ENCODE assay signal across 8 cellular contexts in genomic region chr15:75842722-75843617, GRCh38. TPM values are rescaled to one million over a fixed set of nuclear protein-coding genes. Genes with fewer than 3 reads are reported as not detected.
A peak's percentile ranks its signal among the peaks of the same experiment; 100 is the strongest.
DNase-seq lines count a peak whose midpoint lies in the region; ATAC-seq and TF ChIP-seq lines count a peak whose summit lies in the region.

UBE2Q2 (plus strand) TSS chr15:75843447; CDS start chr15:75843667, 220 bp downstream.

- H3K27ac ChIP-seq in GM23248 (peak within 1 kb of the TSS; percentile 65), MM.1S (ENCODE audit: low read length) (peak within 1 kb of the TSS; percentile 39; the same call in 1 of the 2 replicates), adrenal gland (peak within 1 kb of the TSS; percentile 81 to 96 (median 87)), prostate gland (peak within 1 kb of the TSS; percentile 88 to 89)

- peak within 1 kb of the TSS; percentile 70 for H2AFZ ChIP-seq in GM23248
- peak within 1 kb of the TSS; percentile 98 for H2AFZ ChIP-seq in MM.1S (ENCODE audit: low read length)

- TF ChIP-seq CTCF in MM.1S (IDR thresholded peaks at IDR 0.05; ENCODE audit: low read length) (no peak), adrenal gland (IDR thresholded peaks at IDR 0.05) (peak in 2 of 6 experiments; percentile 2 to 9), prostate gland (IDR thresholded peaks at IDR 0.05) (peak in 1 of 4 experiments; percentile 13)

- in situ Hi-C loops in GM23248 (cut with MboI): no loop called here

- H3F3A ChIP-seq in GM23248 (ENCODE audit: insufficient read depth) (peaks cover 39% of the 10 kb centered on the region), MM.1S (ENCODE audit: insufficient read depth, low read length) (peaks cover 6% of the 10 kb centered on the region; the same call in 1 of the 2 replicates)

- H3K4me1 ChIP-seq in GM23248 (ENCODE audit: insufficient read depth) (peaks cover 13% of the 10 kb centered on the region), MM.1S (ENCODE audit: low read length) (peaks cover 7% of the 10 kb centered on the region), adrenal gland (replicated peaks in 1 of 2) (peaks cover 21 to 39% of the 10 kb centered on the region in 2 donors), prostate gland (replicated peaks) (peaks cover 8% of the 10 kb centered on the region)

- peak within 1 kb of the TSS; percentile 94 for H3K9ac ChIP-seq in GM23248
- H3K9ac ChIP-seq in MM.1S (ENCODE audit: low read length): peak within 1 kb of the TSS; percentile 75

- H3K36me3 ChIP-seq in GM23248 (ENCODE audit: low read depth) (no peaks in the 10 kb centered on the region), MM.1S (replicated peaks; ENCODE audit: insufficient read depth, low read length) (no peaks in the 10 kb centered on the region), adrenal gland (replicated peaks in 1 of 2) (no peaks in the 10 kb centered on the region), prostate gland (no peaks in the 10 kb centered on the region)

- no peaks in the 10 kb centered on the region; the same call in 1 of the 2 replicates for H4K20me1 ChIP-seq in GM23248 (ENCODE audit: insufficient read depth)
- H4K20me1 ChIP-seq in MM.1S (ENCODE audit: insufficient read depth, low read length): no peaks in the 10 kb centered on the region

- H3K4me3 ChIP-seq in GM23248 (peak within 1 kb of the TSS; percentile 92), MM.1S (ENCODE audit: low read length) (peak within 1 kb of the TSS; percentile 92), adrenal gland (peak within 1 kb of the TSS; percentile 59 to 96 (median 90)), prostate gland (peak within 1 kb of the TSS; percentile 81 to 82)

- intact Hi-C loops in T-helper 1 cell treated with Interleukin-12 subunit alpha and Interleukin-12 subunit beta and Interleukin-4 antibody, amounts not matched to agents 30 ng/mL and 1 ng/mL, for 36 hours (cut with micrococcal nuclease): loop anchor here (1.0 to 10.0 kb wide), 5 partner anchors 26 to 268 kb away; partner anchors contain the start of genes FBXO22, PTPN9 and TMEM266
- intact Hi-C loops in adrenal gland (cut with DNase I): no loop called here
- intact Hi-C loops in left cardiac atrium (cut with DNase I): no loop called here
- intact Hi-C loops in prostate gland (cut with DNase I): loop anchor here (5.0 kb wide), 1 partner anchor 59 kb away; the partner anchor contains the start of gene FBXO22

- peak; percentile 72 to 78 for ATAC-seq in left cardiac atrium

- WGBS in GM23248 (ENCODE audit: low coverage in 1 of 2, low lambda C conversion rate in 2 of 2, missing lambda C conversion rate in 2 of 2), 2 experiments: 1 to 2% methylated on average over 42 to 70 of the region's 101 CpGs
- WGBS in adrenal gland, 4 donors: 0 to 3% (median 2%) methylated on average over 11 to 101 of the region's 101 CpGs
- 1% methylated on average over 46 of the region's 101 CpGs for WGBS in prostate gland

- H3K4me2 ChIP-seq in GM23248 (ENCODE audit: unreplicated experiment) (peak within 1 kb of the TSS; percentile 89), MM.1S (ENCODE audit: low read depth, low read length) (peak within 1 kb of the TSS; percentile 94)

- H3K9me3 ChIP-seq in GM23248 (ENCODE audit: low read depth) (no peaks in the 10 kb centered on the region), MM.1S (replicated peaks; ENCODE audit: insufficient read depth, low read length) (no peaks in the 10 kb centered on the region), adrenal gland (replicated peaks in 1 of 3) (no peaks in the 10 kb centered on the region), prostate gland (no peaks in the 10 kb centered on the region)

- peak in 1 of 2 donors; percentile 38 for TF ChIP-seq POLR2A in adrenal gland (IDR thresholded peaks at IDR 0.05)
- TF ChIP-seq POLR2A in prostate gland (IDR thresholded peaks at IDR 0.05): no peak

- peaks cover 38% of the 10 kb centered on the region for H3K79me2 ChIP-seq in GM23248 (ENCODE audit: insufficient read depth)
- H3K79me2 ChIP-seq in MM.1S (ENCODE audit: low read length): peaks cover 34% of the 10 kb centered on the region

- H3K9me2 ChIP-seq in GM23248 (ENCODE audit: insufficient read depth) (no peaks in the 10 kb centered on the region), MM.1S (replicated peaks; ENCODE audit: insufficient read depth, low read length) (no peaks in the 10 kb centered on the region)

- H3K27me3 ChIP-seq in GM23248 (replicated peaks; ENCODE audit: insufficient read depth) (no peaks in the 10 kb centered on the region), MM.1S (replicated peaks; ENCODE audit: insufficient read depth, low read length) (peaks cover 25% of the 10 kb centered on the region), adrenal gland (no peaks in the 10 kb centered on the region), prostate gland (replicated peaks; ENCODE audit: insufficient read depth) (no peaks in the 10 kb centered on the region)

- DNase-seq in DMS53 treated with DMSO at 0.1 percent for 48 hours (lab: John Stamatoyannopoulos, UW; ENCODE audit: unreplicated experiment): peak; percentile 15
- DNase-seq in GM23248: peak; percentile 84
- DNase-seq in MM.1S: peak; percentile 67
- peak; percentile 61 to 74 (median 68) for DNase-seq in adrenal gland
- peak; percentile 89 for DNase-seq in left cardiac atrium
- peak; percentile 66 for DNase-seq in prostate gland (ENCODE audit: low spot score)
- DNase-seq in ureter (ENCODE audit: low spot score): peak; percentile 64

RNA-seq across cellular contexts. Expression of gene UBE2Q2, which starts in this region (rescaled TPM):
- total RNA-seq in GM23248 (2014; rRNA removed; shearing (Covaris generic)): 55.4 and 63.6 TPM in 2 replicates
- polyA plus RNA-seq in GM23248 (2016; fragmentation: Nextera tagmentation; extraction: Ambion mirVana) (41.8 and 44.1 TPM in 2 replicates), adrenal gland (10 to 100 TPM; 18.7 to 49.8 (median 36.6) TPM)
- total RNA-seq in T-helper 1 cell treated with Interleukin-12 subunit alpha and Interleukin-12 subunit beta and Interleukin-4 antibody, amounts not matched to agents 30 ng/mL and 1 ng/mL, for 36 hours: 29.6 and 30.0 TPM in 2 replicates
- total RNA-seq in adrenal gland (10 to 100 TPM; 35.0 to 76.7 (median 46.5) TPM), left cardiac atrium (10 to 100 TPM; 24.1 to 25.4 TPM), prostate gland (10 to 100 TPM; 33.1 to 67.5 TPM), ureter (29.1 TPM)

Comparison
In these comparisons a context has a peak if more than half of its experiments do, and no peak if none do; other contexts are left out.
1. Peak in every context shown above with its lines: DNase-seq, ATAC-seq, H3K4me3 ChIP-seq and H3K27ac ChIP-seq.
2. DNase-seq: peak in every context shown above with its lines; median percentile 89 in left cardiac atrium; 84 in GM23248; 68 in adrenal gland; 67 in MM.1S; 66 in prostate gland; 64 in ureter; 15 in DMS53 treated with DMSO at 0.1 percent for 48 hours.
3. intact Hi-C loops: an anchor here in T-helper 1 cell treated with Interleukin-12 subunit alpha and Interleukin-12 subunit beta and Interleukin-4 antibody, amounts not matched to agents 30 ng/mL and 1 ng/mL, for 36 hours (1.0 to 10.0 kb wide) and prostate gland (5.0 kb wide); none called in adrenal gland and left cardiac atrium.